Comparison of ENCODE assay signal across 16 cellular contexts in genomic region chr3:126962756-126963155, GRCh38. TPM values are rescaled to one million over a fixed set of nuclear protein-coding genes. Genes with fewer than 3 reads are reported as not detected.
A peak's percentile ranks its signal among the peaks of the same experiment; 100 is the strongest.
DNase-seq lines count a peak whose midpoint lies in the region; ATAC-seq and TF ChIP-seq lines count a peak whose summit lies in the region.
"Had no signal": no experiment of that assay in that cellular context is flagged by ENCODE, and none has a peak within 500 bp of the region (broad histone marks: within the 10 kb centered on the region; RNA-seq: fewer than 3 reads in every experiment).

No MANE protein-coding gene starts in this region.

- H3K9me3 Mint-ChIP-seq in MCF 10A (ENCODE audit: unreplicated experiment) = no peaks in the 10 kb centered on the region
- H3K9me3 Mint-ChIP-seq in chondrocyte (ENCODE audit: low read depth) = no peaks in the 10 kb centered on the region
- H3K9me3 Mint-ChIP-seq: IgD-negative memory B cell had no signal

- TF ChIP-seq CTCF in breast epithelium (IDR thresholded peaks at IDR 0.05) = no peak
- TF ChIP-seq CTCF in MCF 10A (IDR thresholded peaks at IDR 0.05; ENCODE audit: unreplicated experiment) = no peak
- no peak for TF ChIP-seq CTCF in chondrocyte (IDR thresholded peaks at IDR 0.05)
- no peak for TF ChIP-seq CTCF in parathyroid adenoma (IDR thresholded peaks at IDR 0.05)
- TF ChIP-seq CTCF in suprapubic skin (IDR thresholded peaks at IDR 0.05) = no peak
- TF ChIP-seq CTCF in upper lobe of right lung (IDR thresholded peaks at IDR 0.05) = no peak

- H3K4me3 Mint-ChIP-seq in MCF 10A (ENCODE audit: unreplicated experiment) = no peak overlapping the region
- H3K4me3 Mint-ChIP-seq in chondrocyte (ENCODE audit: unreplicated experiment) = no peak overlapping the region
- H3K4me3 Mint-ChIP-seq: IgD-negative memory B cell had no signal

- no peak overlapping the region for H3K4me2 ChIP-seq in parathyroid adenoma (ENCODE audit: low read length)

- POLR2A ChIA-PET in MCF 10A (lab: Yijun Ruan, JAX) = interaction anchor here (0.9 kb wide), 1 partner anchor 211 kb away, joined by 3 read pairs; no protein-coding TSS in a partner anchor

- no peaks in the 10 kb centered on the region for H3K79me2 ChIP-seq in parathyroid adenoma

- peaks cover 11% of the 10 kb centered on the region for H3K36me3 Mint-ChIP-seq in MCF 10A (ENCODE audit: insufficient read depth, unreplicated experiment)
- H3K36me3 Mint-ChIP-seq in chondrocyte (ENCODE audit: low read depth) = peaks cover 3% of the 10 kb centered on the region

- no TSS peak for BruUV-seq in MCF 10A (replicated peaks; lab: Mats Ljungman, UMichigan)

- TF ChIP-seq EP300 in suprapubic skin (IDR thresholded peaks at IDR 0.05) = no peak

- CTCF ChIA-PET in MCF 10A (lab: Yijun Ruan, JAX) = interaction anchor here (0.6 to 5.1 kb wide), 5 partner anchors 20 to 489 kb away, joined by 3 to 48 read pairs (median 4); partner anchors contain the start of gene PLXNA1

- no peak for TF ChIP-seq POLR2A in breast epithelium (IDR thresholded peaks at IDR 0.05)
- no peak for TF ChIP-seq POLR2A in suprapubic skin (IDR thresholded peaks at IDR 0.05)

- H3K27ac ChIP-seq in breast epithelium (peak overlapping the region; percentile 50 to 78), parathyroid adenoma (peak overlapping the region; percentile 73), suprapubic skin (peak overlapping the region; percentile 78), upper lobe of right lung (no peak overlapping the region)
- H3K27ac ChIP-seq: C4-2B had no signal

- DNase-seq in breast epithelium (ENCODE audit: low spot score in 2 of 2) (peak in 1 of 2 donors; percentile 45), MCF 10A (ENCODE audit: unreplicated experiment) (no peak), chondrocyte (ENCODE audit: low spot score) (peak; percentile 77), suprapubic skin (ENCODE audit: low spot score in 2 of 2) (peak in 1 of 2 donors; percentile 49), OCI-M1 (lab: John Stamatoyannopoulos, UW) (no peak), upper lobe of right lung (no peak)
- DNase-seq in activated effector memory CD4-positive, alpha-beta T cell treated with anti-CD3 and anti-CD28 coated beads, Interleukin-2, amount 50 U/mL, for 16 hours = no peak
- DNase-seq: COR-L47, DMS153, NCI-H1417, NCI-H1930, NCI-H510A treated with DMSO at 0.1 percent for 48 hours had no signal

- H3K27ac Mint-ChIP-seq in MCF 10A (ENCODE audit: low read depth, unreplicated experiment) (no peak overlapping the region), chondrocyte (ENCODE audit: unreplicated experiment) (no peak overlapping the region)
- H3K27ac Mint-ChIP-seq: IgD-negative memory B cell had no signal

- no peak for ATAC-seq in upper lobe of right lung

- H3K4me1 ChIP-seq in breast epithelium = peaks cover 8 to 10% of the 10 kb centered on the region in 2 donors
- peaks cover 19% of the 10 kb centered on the region for H3K4me1 ChIP-seq in parathyroid adenoma
- H3K4me1 ChIP-seq in suprapubic skin = peaks cover 56% of the 10 kb centered on the region
- H3K4me1 ChIP-seq in upper lobe of right lung = peaks cover 9% of the 10 kb centered on the region

- H2AFZ ChIP-seq in parathyroid adenoma = no peak overlapping the region

- no peaks in the 10 kb centered on the region for H3K27me3 Mint-ChIP-seq in MCF 10A (ENCODE audit: insufficient read depth, unreplicated experiment)
- no peaks in the 10 kb centered on the region for H3K27me3 Mint-ChIP-seq in chondrocyte (ENCODE audit: low read depth)

- H3K4me3 ChIP-seq in breast epithelium (no peak overlapping the region), parathyroid adenoma (ENCODE audit: low read depth, low read length) (no peak overlapping the region), suprapubic skin (no peak overlapping the region), upper lobe of right lung (no peak overlapping the region)
- H3K4me3 ChIP-seq: HAP-1 had no signal

- intact Hi-C loops in breast epithelium (cut with DNase I; ENCODE audit: low total_unique reads) = loop anchor here (2.0 kb wide), 1 partner anchor 48 kb away; no protein-coding TSS in a partner anchor
- intact Hi-C loops in MCF 10A (cut with micrococcal nuclease) = no loop called here
- intact Hi-C loops in upper lobe of right lung (cut with DNase I) = no loop called here

- H3K27me3 ChIP-seq in breast epithelium = no peaks in the 10 kb centered on the region
- no peaks in the 10 kb centered on the region for H3K27me3 ChIP-seq in parathyroid adenoma (ENCODE audit: control insufficient read depth, insufficient read depth, low read length)
- no peaks in the 10 kb centered on the region for H3K27me3 ChIP-seq in suprapubic skin
- H3K27me3 ChIP-seq in upper lobe of right lung = no peaks in the 10 kb centered on the region

- H3K4me1 Mint-ChIP-seq in MCF 10A (ENCODE audit: insufficient read depth, unreplicated experiment) (peaks cover 22% of the 10 kb centered on the region), chondrocyte (ENCODE audit: low read depth) (peaks cover 18% of the 10 kb centered on the region)

- H3K9ac ChIP-seq in parathyroid adenoma = no peak overlapping the region

- no peaks in the 10 kb centered on the region for H3K36me3 ChIP-seq in breast epithelium
- H3K36me3 ChIP-seq in parathyroid adenoma (ENCODE audit: control insufficient read depth, insufficient read depth, low read length) = no peaks in the 10 kb centered on the region
- no peaks in the 10 kb centered on the region for H3K36me3 ChIP-seq in suprapubic skin
- H3K36me3 ChIP-seq in upper lobe of right lung = no peaks in the 10 kb centered on the region
- H3K36me3 ChIP-seq: HAP-1 had no signal

- 91% methylated on average over 8 of the region's 8 CpGs for WGBS in suprapubic skin

- H3K9me3 ChIP-seq in breast epithelium (no peaks in the 10 kb centered on the region), parathyroid adenoma (ENCODE audit: control insufficient read depth, low read length) (no peaks in the 10 kb centered on the region), suprapubic skin (no peaks in the 10 kb centered on the region), upper lobe of right lung (no peaks in the 10 kb centered on the region)
- H3K9me3 ChIP-seq: HAP-1 had no signal

RNA-seq across cellular contexts. Expression of gene PLXNA1, which starts 20.2 kb away (rescaled TPM):
- total RNA-seq in breast epithelium (10 to 100 TPM; 21.3 to 32.2 (median 25.9) TPM), MCF 10A (2022) (42.1 and 48.4 TPM in 2 replicates), chondrocyte (69.8 to 99.1 TPM (median 98.2 TPM) in 3 replicates), suprapubic skin (10 to 100 TPM; 48.4 to 77.9 (median 59.4) TPM), upper lobe of right lung (53.5 TPM)
